Comparison of ENCODE assay signal across 1 cellular context in the genomic region with DNA sequence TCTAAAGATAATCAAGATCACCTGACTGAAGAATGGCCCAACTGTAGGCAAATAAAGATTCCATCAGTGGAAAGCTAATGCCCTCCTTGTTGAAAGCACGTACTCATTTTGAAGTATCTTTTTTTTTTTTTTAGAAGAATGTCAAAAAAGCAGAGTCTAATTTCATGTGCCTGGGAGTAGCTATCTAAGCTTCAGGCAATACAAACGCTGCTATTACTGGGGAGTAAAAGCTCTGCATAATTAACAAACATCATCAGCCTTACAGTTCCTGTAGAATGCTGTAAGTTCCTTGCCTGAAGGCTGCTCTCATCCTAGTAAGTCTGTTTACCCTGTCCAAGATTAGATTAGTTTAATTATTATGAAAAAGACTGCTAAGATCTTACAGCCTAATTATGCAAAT.
TF ChIP-seq lines count a peak whose summit lies in the region.

No MANE protein-coding gene starts in this region.

TF ChIP-seq in SK-N-SH treated with all-trans-retinoic acid at 6 μM for 48 hours, 23 proteins besides CTCF, POLR2A, EP300 and RAD21 (continued from another document):
- TF ChIP-seq PATZ1 (CRISPR knock-in tag; IDR thresholded peaks at IDR 0.05; ENCODE audit: borderline replicate concordance) (no peak), ZFP30 (CRISPR knock-in tag; IDR thresholded peaks at IDR 0.05) (no peak), SNAI2 (CRISPR knock-in tag; IDR thresholded peaks at IDR 0.05) (no peak), OSR1 (CRISPR knock-in tag; IDR thresholded peaks at IDR 0.05) (no peak), TCF4 (CRISPR knock-in tag; IDR thresholded peaks at IDR 0.05; ENCODE audit: borderline replicate concordance) (no peak), ARNTL (CRISPR knock-in tag; IDR thresholded peaks at IDR 0.05; ENCODE audit: borderline replicate concordance, low read depth) (no peak), CREB5 (CRISPR knock-in tag; IDR thresholded peaks at IDR 0.05; ENCODE audit: low read depth) (no peak)
